In genomic region chr2:75737961-75738360, GRCh38 we compare ENCODE assay signal across 20 cellular contexts. TPM values are rescaled to one million over a fixed set of nuclear protein-coding genes. Genes with fewer than 3 reads are reported as not detected.
DNase-seq lines count a peak whose midpoint lies in the region; ATAC-seq and TF ChIP-seq lines count a peak whose summit lies in the region.
"Had no signal": no experiment of that assay in that cellular context is flagged by ENCODE, and none has a peak within 500 bp of the region (broad histone marks: within the 10 kb centered on the region; RNA-seq: fewer than 3 reads in every experiment).

No MANE protein-coding gene starts in this region.

- ATAC-seq in HG02610 (IDR thresholded peaks at IDR 0.05; ENCODE audit: unreplicated experiment) (peak; percentile 82), HG03432 (IDR thresholded peaks at IDR 0.05; ENCODE audit: unreplicated experiment) (peak; percentile 68)
- ATAC-seq: CD8-positive, alpha-beta T cell had no signal

- H3K4me1 ChIP-seq in neural progenitor cell (no peaks in the 10 kb centered on the region), endodermal cell (ENCODE audit: control insufficient read depth, insufficient read depth, low read length) (no peaks in the 10 kb centered on the region), Caco-2 (no peaks in the 10 kb centered on the region)
- H3K4me1 ChIP-seq: BLaER1, HAP-1 had no signal

- no peak overlapping the region for H3K4me3 ChIP-seq in GM12865 (ENCODE audit: low read depth, low read length)
- H3K4me3 ChIP-seq in neural progenitor cell: no peak overlapping the region
- no peak overlapping the region for H3K4me3 ChIP-seq in endodermal cell (ENCODE audit: low read length)
- H3K4me3 ChIP-seq in Caco-2 (ENCODE audit: low read depth, low read length): no peak overlapping the region
- H3K4me3 ChIP-seq: BLaER1, HAP-1 had no signal

- no peak overlapping the region for H3K9ac ChIP-seq in neural progenitor cell
- H3K9ac ChIP-seq in endodermal cell (ENCODE audit: extremely low read depth, low read length, poor library complexity, severe bottlenecking): no peak overlapping the region
- H3K9ac ChIP-seq: BLaER1 had no signal

- no peaks in the 10 kb centered on the region for H4K20me1 ChIP-seq in neural progenitor cell (ENCODE audit: low read depth)
- H4K20me1 ChIP-seq: BLaER1 had no signal

- peak overlapping the region; percentile 40 for H2AFZ ChIP-seq in neural progenitor cell (replicated peaks)

- TF ChIP-seq CTCF in GM12865 (IDR thresholded peaks at IDR 0.05; ENCODE audit: insufficient read depth, low read depth, low read length, missing control alignments) (no peak), neural progenitor cell (IDR thresholded peaks at IDR 0.05) (no peak), endodermal cell (conservative IDR thresholded peaks at IDR 0.05) (no peak), Caco-2 (IDR thresholded peaks at IDR 0.05; ENCODE audit: insufficient read depth in 1 of 2, low read depth in 1 of 2, low read length in 1 of 2, severe bottlenecking in 1 of 2, unreplicated experiment in 1 of 2) (no peak)

- intact Hi-C loops in Caco-2 (cut with micrococcal nuclease; ENCODE audit: unreplicated experiment): no loop called here

- H3K27ac ChIP-seq in neural progenitor cell (no peak overlapping the region), endodermal cell (ENCODE audit: low read depth, low read length) (no peak overlapping the region)
- H3K27ac ChIP-seq: 22Rv1, BLaER1, C4-2B had no signal

- no peaks in the 10 kb centered on the region for H3K4me1 Mint-ChIP-seq in neural progenitor cell
- H3K4me1 Mint-ChIP-seq in endodermal cell: no peaks in the 10 kb centered on the region
- no peaks in the 10 kb centered on the region for H3K4me1 Mint-ChIP-seq in Caco-2 (ENCODE audit: low read depth, unreplicated experiment)
- H3K4me1 Mint-ChIP-seq: B cell; CD4-positive, CD25-positive, alpha-beta regulatory T cell had no signal

- 88% methylated on average over 1 of the region's 1 CpG; no CpG with 5 or more reads in 1 of the 2 experiments for whole genome bisulfite sequencing in endodermal cell (ENCODE audit: insufficient coverage in 1 of 2, insufficient read length in 1 of 2), 2 experiments

- no peak overlapping the region for H3K4me3 Mint-ChIP-seq in neural progenitor cell
- H3K4me3 Mint-ChIP-seq in endodermal cell: no peak overlapping the region
- H3K4me3 Mint-ChIP-seq in Caco-2 (ENCODE audit: unreplicated experiment): no peak overlapping the region
- H3K4me3 Mint-ChIP-seq: B cell; CD4-positive, CD25-positive, alpha-beta regulatory T cell; CD8-positive, alpha-beta T cell; HFFc6 had no signal

- DNase-seq in GM12865 (ENCODE audit: low read depth) (peak; percentile 21), neural progenitor cell (ENCODE audit: low spot score) (no peak), endodermal cell (no peak), Caco-2 (no peak), NCI-H524 treated with DMSO at 0.1 percent for 48 hours (lab: John Stamatoyannopoulos, UW) (no peak)
- DNase-seq: CD4-positive, CD25-positive, alpha-beta regulatory T cell; CD8-positive, alpha-beta T cell; DMS 273 treated with DMSO at 0.1 percent for 48 hours; DMS79; EL; GDM1; GOT3; HFFc6 had no signal

- no peaks in the 10 kb centered on the region for H3F3A ChIP-seq in neural progenitor cell (ENCODE audit: low read depth)

- CTCF ChIA-PET in Caco-2 (lab: Charles Lee): no interaction called here

- no peaks in the 10 kb centered on the region for H3K36me3 ChIP-seq in neural progenitor cell
- H3K36me3 ChIP-seq in endodermal cell (ENCODE audit: control insufficient read depth, insufficient read depth, low read length): no peaks in the 10 kb centered on the region
- no peaks in the 10 kb centered on the region for H3K36me3 ChIP-seq in Caco-2 (ENCODE audit: control insufficient read depth, insufficient read depth, low read length)
- H3K36me3 ChIP-seq: BLaER1, HAP-1 had no signal

- H3K79me2 ChIP-seq in neural progenitor cell (ENCODE audit: low read depth): no peaks in the 10 kb centered on the region

- no peak overlapping the region for H3K27ac Mint-ChIP-seq in neural progenitor cell
- H3K27ac Mint-ChIP-seq in endodermal cell: no peak overlapping the region
- no peak overlapping the region for H3K27ac Mint-ChIP-seq in Caco-2 (ENCODE audit: unreplicated experiment)
- H3K27ac Mint-ChIP-seq: B cell; CD4-positive, CD25-positive, alpha-beta regulatory T cell; CD8-positive, alpha-beta T cell; HFFc6 had no signal

- H3K4me2 ChIP-seq in neural progenitor cell: no peak overlapping the region
- H3K4me2 ChIP-seq: BLaER1 had no signal

- H3K36me3 Mint-ChIP-seq in neural progenitor cell (no peaks in the 10 kb centered on the region), endodermal cell (ENCODE audit: low read depth) (no peaks in the 10 kb centered on the region), Caco-2 (ENCODE audit: insufficient read depth, unreplicated experiment) (no peaks in the 10 kb centered on the region)
- H3K36me3 Mint-ChIP-seq: CD4-positive, CD25-positive, alpha-beta regulatory T cell; CD8-positive, alpha-beta T cell had no signal

- no TSS peak for BruUV-seq in Caco-2 (replicated peaks; lab: Mats Ljungman, UMichigan)

- H3K9me3 Mint-ChIP-seq in neural progenitor cell (peaks cover 8% of the 10 kb centered on the region), endodermal cell (peaks cover 1% of the 10 kb centered on the region), Caco-2 (ENCODE audit: unreplicated experiment) (peaks cover 15% of the 10 kb centered on the region)

- H3K9me3 ChIP-seq in neural progenitor cell (ENCODE audit: low read depth): peaks cover 2% of the 10 kb centered on the region
- no peaks in the 10 kb centered on the region for H3K9me3 ChIP-seq in endodermal cell (ENCODE audit: control insufficient read depth, low read length)
- H3K9me3 ChIP-seq in Caco-2: no peaks in the 10 kb centered on the region; the same call in 1 of the 2 replicates
- H3K9me3 ChIP-seq: BLaER1, HAP-1 had no signal

- H3K27me3 ChIP-seq in neural progenitor cell (no peaks in the 10 kb centered on the region), endodermal cell (ENCODE audit: control insufficient read depth, insufficient read depth, low read length, poor library complexity, severe bottlenecking) (no peaks in the 10 kb centered on the region), Caco-2 (replicated peaks; ENCODE audit: control insufficient read depth, insufficient read depth, low read length) (no peaks in the 10 kb centered on the region)
- H3K27me3 ChIP-seq: BLaER1 had no signal

- POLR2A ChIA-PET in Caco-2 (lab: Charles Lee): no interaction called here

- H3K27me3 Mint-ChIP-seq in neural progenitor cell (ENCODE audit: insufficient read depth, low read depth): no peaks in the 10 kb centered on the region
- H3K27me3 Mint-ChIP-seq in endodermal cell (ENCODE audit: insufficient read depth): no peaks in the 10 kb centered on the region
- peaks cover 5% of the 10 kb centered on the region for H3K27me3 Mint-ChIP-seq in Caco-2 (ENCODE audit: insufficient read depth, unreplicated experiment)

RNA-seq across cellular contexts. Expression of gene GCFC2, which starts 27.2 kb away (rescaled TPM):
- total RNA-seq in neural progenitor cell (ENCODE audit: low replicate concordance): 32.4 and 58.4 TPM in 2 replicates
- total RNA-seq in endodermal cell: 10 to 100 TPM; 18.6 to 28.7 TPM
- 29.2 TPM for polyA plus RNA-seq in endodermal cell (2013, experiment 1 of 2)
- polyA plus RNA-seq in endodermal cell (2013, experiment 2 of 2): 25.0 TPM
- 22.5 and 26.4 TPM in 2 replicates for total RNA-seq in Caco-2 (2022)
